13 cellular contexts compared by ENCODE assay signal in the genomic region with DNA sequence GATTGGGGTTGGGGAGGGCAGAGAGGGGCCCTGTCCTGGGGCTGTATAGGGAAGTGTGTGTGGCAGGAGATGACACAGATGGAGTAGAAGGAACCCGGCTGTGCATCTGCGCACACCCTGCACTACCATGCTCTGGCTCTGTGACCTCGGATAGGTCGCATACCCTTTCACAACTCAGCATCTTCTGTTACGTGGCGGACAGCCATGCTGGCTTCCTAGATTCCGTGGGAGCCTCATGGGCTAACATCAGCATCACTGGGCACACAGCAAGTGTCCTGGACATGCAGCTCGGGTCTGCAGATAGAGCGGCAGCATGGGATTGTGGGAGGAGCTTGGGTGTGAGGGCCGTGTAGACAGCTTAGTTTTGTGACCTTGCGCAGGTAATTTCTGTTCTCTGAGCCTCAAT. TPM values are rescaled to one million over a fixed set of nuclear protein-coding genes. Genes with fewer than 3 reads are reported as not detected.
DNase-seq lines count a peak whose midpoint lies in the region; ATAC-seq, FAIRE-seq and TF ChIP-seq lines count a peak whose summit lies in the region.
"Had no signal": no experiment of that assay in that cellular context is flagged by ENCODE, and none has a peak within 500 bp of the region (broad histone marks: within the 10 kb centered on the region; RNA-seq: fewer than 3 reads in every experiment).

No MANE protein-coding gene starts in this region.

- H4K20me1 ChIP-seq in OCI-LY1 (ENCODE audit: insufficient read depth, low read length), result no peaks in the 10 kb centered on the region

- H3K4me3 ChIP-seq in OCI-LY1 (ENCODE audit: low read depth, low read length, poor library complexity, severe bottlenecking) (peak overlapping the region; percentile 88), epithelial cell of esophagus (ENCODE audit: low read length) (peak overlapping the region; percentile 84), small intestine (ENCODE audit: low read depth in 1 of 2, low read length in 2 of 2) (no peak overlapping the region)

- peak overlapping the region; percentile 99 for H3K9ac ChIP-seq in OCI-LY1 (ENCODE audit: low read length)

- DNase-seq in T-helper 2 cell treated with Interferon-gamma antibody and Interleukin-4, amounts not matched to agents 5 μg/mL and 100 μg/mL, for 36 hours (ENCODE audit: low spot score), result no peak
- DNase-seq in T-helper 2 cell (no peak), epithelial cell of esophagus (ENCODE audit: low read depth) (no peak), small intestine (no peak), omental fat pad (ENCODE audit: low spot score) (no peak), D721Med (ENCODE audit: insufficient read length, low spot score) (no peak), foreskin melanocyte (no peak)
- DNase-seq: activated effector memory CD4-positive, alpha-beta T cell treated with Interleukin-2 at 50 U/mL for 16 hours; H7; NCI-H226 had no signal

- no peaks in the 10 kb centered on the region for H3K9me3 Mint-ChIP-seq in T-helper 2 cell treated with Interferon-gamma antibody and Interleukin-4, amounts not matched to agents 5 μg/mL and 100 μg/mL, for 36 hours

- H3K27me3 ChIP-seq in OCI-LY1 (ENCODE audit: insufficient read depth, low read length) (no peaks in the 10 kb centered on the region), small intestine (ENCODE audit: control insufficient read depth in 2 of 2, insufficient read depth in 2 of 2, low read length in 2 of 2) (no peaks in the 10 kb centered on the region)

- H3F3A ChIP-seq in OCI-LY1 (ENCODE audit: insufficient read depth, low read length), result no peaks in the 10 kb centered on the region

- no peak overlapping the region for H2AFZ ChIP-seq in OCI-LY1 (ENCODE audit: low read length)

- no peak for TF ChIP-seq CTCF in OCI-LY1 (IDR thresholded peaks at IDR 0.05; ENCODE audit: low read length)
- TF ChIP-seq CTCF in epithelial cell of esophagus (IDR thresholded peaks at IDR 0.05; ENCODE audit: insufficient read depth, low read depth, low read length, missing control alignments), result no peak
- no peak for TF ChIP-seq CTCF in omental fat pad (IDR thresholded peaks at IDR 0.05)
- no peak for TF ChIP-seq CTCF in D721Med (IDR thresholded peaks at IDR 0.05; ENCODE audit: insufficient read depth, missing control alignments)

- peaks cover 45% of the 10 kb centered on the region for H3K4me1 ChIP-seq in OCI-LY1 (ENCODE audit: insufficient read depth, low read length, severe bottlenecking)
- H3K4me1 ChIP-seq in small intestine (ENCODE audit: control insufficient read depth in 2 of 2, insufficient read depth in 1 of 2, low read depth in 1 of 2, low read length in 1 of 2), result peaks cover 0 to 11% of the 10 kb centered on the region in 2 donors

- 72 to 76% (median 73%) methylated on average over 11 of the region's 11 CpGs for WGBS in small intestine, 3 donors

- ATAC-seq in omental fat pad (ENCODE audit: low FRiP score), result no peak

- no peaks in the 10 kb centered on the region for H3K9me2 ChIP-seq in OCI-LY1 (ENCODE audit: low read depth, low read length)

- H3K27ac ChIP-seq in OCI-LY1 (ENCODE audit: low read depth, low read length, poor library complexity, severe bottlenecking) (peak overlapping the region; percentile 83), small intestine (ENCODE audit: low read depth in 1 of 2, low read length in 1 of 2) (peak overlapping the region; percentile 34 to 95)

- H3K4me3 Mint-ChIP-seq in T-helper 2 cell treated with Interferon-gamma antibody and Interleukin-4, amounts not matched to agents 5 μg/mL and 100 μg/mL, for 36 hours, result peak overlapping the region; percentile 89

- no peaks in the 10 kb centered on the region for H3K27me3 Mint-ChIP-seq in T-helper 2 cell treated with Interferon-gamma antibody and Interleukin-4, amounts not matched to agents 5 μg/mL and 100 μg/mL, for 36 hours (ENCODE audit: low read depth)

- H3K4me1 Mint-ChIP-seq in T-helper 2 cell treated with Interferon-gamma antibody and Interleukin-4, amounts not matched to agents 5 μg/mL and 100 μg/mL, for 36 hours (ENCODE audit: low read depth), result peaks cover 36% of the 10 kb centered on the region

- peaks cover 39% of the 10 kb centered on the region for H3K36me3 ChIP-seq in OCI-LY1 (ENCODE audit: insufficient read depth, low read length)
- H3K36me3 ChIP-seq in small intestine (ENCODE audit: control insufficient read depth in 2 of 2, insufficient read depth in 2 of 2, low read length in 2 of 2), result peaks cover 7 to 14% of the 10 kb centered on the region in 2 donors

- peaks cover 53% of the 10 kb centered on the region for H3K36me3 Mint-ChIP-seq in T-helper 2 cell treated with Interferon-gamma antibody and Interleukin-4, amounts not matched to agents 5 μg/mL and 100 μg/mL, for 36 hours (ENCODE audit: low read depth)

- H3K79me2 ChIP-seq in OCI-LY1 (ENCODE audit: insufficient read depth, low read length), result peaks cover 39% of the 10 kb centered on the region

- FAIRE-seq in small intestine (lab: Jason Lieb, UNC) (no peak), D721Med (lab: Jason Lieb, UNC) (no peak)
- FAIRE-seq: A204.1 had no signal

- peak overlapping the region; percentile 87 for H3K4me2 ChIP-seq in OCI-LY1 (ENCODE audit: low read length)

- no peaks in the 10 kb centered on the region for H3K9me3 ChIP-seq in OCI-LY1 (ENCODE audit: low read length)
- no peaks in the 10 kb centered on the region for H3K9me3 ChIP-seq in small intestine (ENCODE audit: control insufficient read depth, low read depth)

- H3K27ac Mint-ChIP-seq in T-helper 2 cell treated with Interferon-gamma antibody and Interleukin-4, amounts not matched to agents 5 μg/mL and 100 μg/mL, for 36 hours, result peak overlapping the region; percentile 93

RNA-seq across cellular contexts. Expression of a gene that starts 9.2 kb away (rescaled TPM):
- polyA plus RNA-seq in small intestine, result 10 to 100 TPM; 53.5 to 55.7 (median 53.8) TPM
- total RNA-seq in omental fat pad, result 10 to 100 TPM; 21.8 to 55.4 (median 24.7) TPM

RNA-seq across cellular contexts. Expression of a gene that starts 9.4 kb away (rescaled TPM):
- polyA plus RNA-seq in small intestine, result 1,000 to 10,000 TPM; 2,258 to 5,100 (median 3,355) TPM
- 1,000 to 10,000 TPM; 1,657 to 2,235 (median 2,199) TPM for total RNA-seq in omental fat pad

RNA-seq across cellular contexts. Expression of a gene that starts 17.9 kb away (rescaled TPM):
- not detected for polyA plus RNA-seq in small intestine
- total RNA-seq in omental fat pad, result under 1 TPM in 1 of 4 donors, not detected in 3; 0.36 TPM
- total RNA-seq: H7, kidney epithelial cell had no signal

Comparison
In these comparisons a context has a peak if more than half of its experiments do, and no peak if none do; other contexts are left out.
1. H3K4me3 ChIP-seq: peak in OCI-LY1 (single experiment) and epithelial cell of esophagus (single experiment); none in small intestine (0 of 2).